ENCODE assay signal across 21 cellular contexts in genomic region chr1:228376262-228376628, GRCh38. TPM values are rescaled to one million over a fixed set of nuclear protein-coding genes. Genes with fewer than 3 reads are reported as not detected.
DNase-seq lines count a peak whose midpoint lies in the region; ATAC-seq and TF ChIP-seq lines count a peak whose summit lies in the region.
"Had no signal": no experiment of that assay in that cellular context is flagged by ENCODE, and none has a peak within 500 bp of the region (broad histone marks: within the 10 kb centered on the region; RNA-seq: fewer than 3 reads in every experiment).

No MANE protein-coding gene starts in this region.

- H3K4me3 ChIP-seq in choroid plexus epithelial cell (ENCODE audit: low read depth, low read length): no peak overlapping the region
- H3K4me3 ChIP-seq: neural progenitor cell, smooth muscle cell, thyroid gland had no signal

- H3K4me1 Mint-ChIP-seq in Calu3 (ENCODE audit: low read depth, unreplicated experiment) (peaks cover 8% of the 10 kb centered on the region), neural crest cell (peaks cover 8% of the 10 kb centered on the region)

- TF ChIP-seq CTCF in Calu3 (IDR thresholded peaks at IDR 0.05; ENCODE audit: unreplicated experiment) (no peak), choroid plexus epithelial cell (conservative IDR thresholded peaks at IDR 0.05; ENCODE audit: low read depth, low read length) (no peak), neural crest cell (conservative IDR thresholded peaks at IDR 0.05) (no peak)

- H3K27ac Mint-ChIP-seq in Calu3 (ENCODE audit: unreplicated experiment): peak overlapping the region; percentile 55
- H3K27ac Mint-ChIP-seq in neural crest cell (ENCODE audit: unreplicated experiment): no peak overlapping the region
- H3K27ac Mint-ChIP-seq: activated CD4-positive, alpha-beta T cell treated with anti-CD3 and anti-CD28 coated beads for 36 hours; activated naive CD8-positive, alpha-beta T cell; CD4-positive, CD25-positive, alpha-beta regulatory T cell; neural progenitor cell had no signal

- H3K27me3 Mint-ChIP-seq in Calu3 (ENCODE audit: unreplicated experiment): no peaks in the 10 kb centered on the region
- H3K27me3 Mint-ChIP-seq in neural crest cell (ENCODE audit: low read depth): peaks cover 28% of the 10 kb centered on the region

- DNase-seq in Calu3 (no peak), NAMALWA (ENCODE audit: low spot score) (peak; percentile 33), choroid plexus epithelial cell (ENCODE audit: low read depth) (peak; percentile 29), neural crest cell (ENCODE audit: low read depth, low spot score) (no peak), DMS114 treated with DMSO at 0.1 percent for 48 hours (lab: John Stamatoyannopoulos, UW; ENCODE audit: unreplicated experiment) (no peak), Kasumi-1 (lab: John Stamatoyannopoulos, UW) (no peak), epidermal melanocyte (ENCODE audit: insufficient read length, low spot score) (no peak)
- DNase-seq: activated CD4-positive, alpha-beta T cell treated with anti-CD3 and anti-CD28 coated beads for 36 hours; CD4-positive, CD25-positive, alpha-beta regulatory T cell; midbrain; NCI-H526; SHP77; stimulated activated CD4-positive, alpha-beta T cell treated with anti-CD3 and anti-CD28 coated beads, Interleukin-4, amount 100 ng/mL, for 1 hour; stimulated activated naive CD8-positive, alpha-beta T cell treated with anti-CD3 and anti-CD28 coated beads, Interleukin-15, Interleukin-2, amounts not matched to agents 100 U/mL and 50 U/mL, for 24 hours; T-helper 1 cell; thyroid gland had no signal

- ATAC-seq in HG03095 (IDR thresholded peaks at IDR 0.05; ENCODE audit: unreplicated experiment): no peak
- ATAC-seq: activated CD4-positive, alpha-beta T cell treated with anti-CD3 and anti-CD28 coated beads for 36 hours; stimulated activated naive CD8-positive, alpha-beta T cell treated with anti-CD3 and anti-CD28 coated beads, Interleukin-15, Interleukin-2, amounts not matched to agents 100 U/mL and 50 U/mL, for 24 hours had no signal

- no TSS peak for BruUV-seq in Calu3 (replicated peaks; lab: Mats Ljungman, UMichigan)

- no peaks in the 10 kb centered on the region for H3K9me3 Mint-ChIP-seq in Calu3 (ENCODE audit: low read depth, unreplicated experiment)
- no peaks in the 10 kb centered on the region for H3K9me3 Mint-ChIP-seq in neural crest cell
- H3K9me3 Mint-ChIP-seq: CD4-positive, CD25-positive, alpha-beta regulatory T cell; neural progenitor cell had no signal

- H3K36me3 Mint-ChIP-seq in Calu3 (ENCODE audit: insufficient read depth, unreplicated experiment): peaks cover 29% of the 10 kb centered on the region
- H3K36me3 Mint-ChIP-seq in neural crest cell (ENCODE audit: low read depth): no peaks in the 10 kb centered on the region
- H3K36me3 Mint-ChIP-seq: activated naive CD8-positive, alpha-beta T cell; neural progenitor cell had no signal

- intact Hi-C loops in Calu3 (cut with micrococcal nuclease; ENCODE audit: unreplicated experiment): no loop called here

- H3K4me3 Mint-ChIP-seq in Calu3 (ENCODE audit: low read depth, unreplicated experiment) (no peak overlapping the region), neural crest cell (peak overlapping the region; percentile 49)
- H3K4me3 Mint-ChIP-seq: activated CD4-positive, alpha-beta T cell treated with anti-CD3 and anti-CD28 coated beads for 36 hours; activated naive CD8-positive, alpha-beta T cell; CD4-positive, CD25-positive, alpha-beta regulatory T cell; neural progenitor cell had no signal

- CTCF ChIA-PET in Calu3 (lab: Charles Lee): no interaction called here

RNA-seq across cellular contexts. Expression of gene TRIM11, which starts 30.4 kb away (rescaled TPM):
- total RNA-seq in Calu3 (2022): 62.9 and 68.2 TPM in 2 replicates
- 38.4 and 45.3 TPM in 2 replicates for total RNA-seq in neural crest cell

RNA-seq across cellular contexts. Expression of gene TRIM17, which starts 40.4 kb away (rescaled TPM):
- total RNA-seq in Calu3 (2022): 2.3 and 3.8 TPM in 2 replicates
- total RNA-seq in neural crest cell: 4.7 and 6.3 TPM in 2 replicates
- total RNA-seq: endothelial cell of umbilical vein had no signal

Comparison
In these comparisons a context has a peak if more than half of its experiments do, and no peak if none do; other contexts are left out.
1. DNase-seq: peak in NAMALWA (single experiment) and choroid plexus epithelial cell (single experiment); none in Calu3 (single experiment), neural crest cell (single experiment), DMS114 treated with DMSO at 0.1 percent for 48 hours (single experiment), Kasumi-1 (0 of 2) and epidermal melanocyte (single experiment).